ENCODE assay signal across 11 cellular contexts in the genomic region with DNA sequence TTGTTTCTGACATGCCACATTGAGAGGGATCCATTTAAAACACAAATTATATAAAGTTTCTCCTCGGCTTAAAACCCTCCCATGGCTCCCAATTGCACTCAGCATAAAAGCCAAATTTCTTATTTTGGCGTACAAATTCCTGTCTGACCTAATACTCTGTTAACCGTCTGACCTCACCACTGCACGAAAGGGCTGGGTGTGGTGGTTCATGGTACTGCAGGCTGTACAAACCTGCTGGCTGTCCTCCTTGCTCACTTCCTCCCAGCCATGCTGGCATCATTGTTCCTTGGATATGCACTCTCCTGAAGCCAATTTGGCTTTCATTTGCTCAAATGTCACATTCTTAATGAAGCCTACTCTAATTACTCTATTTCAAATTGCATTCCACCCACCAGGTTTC.
DNase-seq lines count a peak whose midpoint lies in the region; ATAC-seq and TF ChIP-seq lines count a peak whose summit lies in the region.
"Had no signal": no experiment of that assay in that cellular context is flagged by ENCODE, and none has a peak within 500 bp of the region (broad histone marks: within the 10 kb centered on the region; RNA-seq: fewer than 3 reads in every experiment).

No MANE protein-coding gene starts in this region.

- peak; percentile 30 for DNase-seq in NCI-H748 (lab: John Stamatoyannopoulos, UW; ENCODE audit: unreplicated experiment)
- no peak for DNase-seq in NCI-H748 treated with DMSO at 0.1 percent for 48 hours (lab: John Stamatoyannopoulos, UW)
- DNase-seq in activated naive CD8-positive, alpha-beta T cell treated with anti-CD3 and anti-CD28 coated beads, Interleukin-2, amount 50 U/mL, for 24 hours = peak; percentile 3
- peak; percentile 15 for DNase-seq in nephron progenitor cell
- DNase-seq in GM20000 (ENCODE audit: low spot score) = no peak
- DNase-seq in CD4-positive, alpha-beta memory T cell = no peak
- DNase-seq in dermis blood vessel endothelial cell = no peak
- DNase-seq: BE2C, T1000 had no signal

- no peaks in the 10 kb centered on the region for H3K9me3 ChIP-seq in CD4-positive, alpha-beta memory T cell (ENCODE audit: control insufficient read depth in 1 of 2, low read length in 2 of 2)
- H3K9me3 ChIP-seq: BE2C had no signal

- no peaks in the 10 kb centered on the region for H3K36me3 Mint-ChIP-seq in activated naive CD8-positive, alpha-beta T cell treated with anti-CD3 and anti-CD28 coated beads, Interleukin-2, amount 50 U/mL, for 24 hours (ENCODE audit: low read depth)
- H3K36me3 Mint-ChIP-seq in nephron progenitor cell (ENCODE audit: low read depth) = no peaks in the 10 kb centered on the region
- no peaks in the 10 kb centered on the region for H3K36me3 Mint-ChIP-seq in CD4-positive, alpha-beta memory T cell

- H3K27ac Mint-ChIP-seq in activated naive CD8-positive, alpha-beta T cell treated with anti-CD3 and anti-CD28 coated beads, Interleukin-2, amount 50 U/mL, for 24 hours = no peak overlapping the region
- H3K27ac Mint-ChIP-seq in nephron progenitor cell = no peak overlapping the region
- H3K27ac Mint-ChIP-seq in CD4-positive, alpha-beta memory T cell = no peak overlapping the region

- TF ChIP-seq CTCF in nephron progenitor cell (IDR thresholded peaks at IDR 0.05) = peak; percentile 5
- no peak for TF ChIP-seq CTCF in GM20000 (IDR thresholded peaks at IDR 0.05; ENCODE audit: extremely low read depth, missing control alignments)

- intact Hi-C loops in CD4-positive, alpha-beta memory T cell (cut with micrococcal nuclease) = no loop called here

- H3K9me3 Mint-ChIP-seq in activated naive CD8-positive, alpha-beta T cell treated with anti-CD3 and anti-CD28 coated beads, Interleukin-2, amount 50 U/mL, for 24 hours = peaks cover 5% of the 10 kb centered on the region
- peaks cover 3% of the 10 kb centered on the region for H3K9me3 Mint-ChIP-seq in nephron progenitor cell
- peaks cover 0 to 2% (median 0%) of the 10 kb centered on the region in 8 donors for H3K9me3 Mint-ChIP-seq in CD4-positive, alpha-beta memory T cell

- peak; percentile 52 for ATAC-seq in HG02938 (IDR thresholded peaks at IDR 0.05; ENCODE audit: unreplicated experiment)
- ATAC-seq in activated naive CD8-positive, alpha-beta T cell treated with anti-CD3 and anti-CD28 coated beads, Interleukin-2, amount 50 U/mL, for 24 hours = no peak

- CTCF ChIA-PET in CD4-positive, alpha-beta memory T cell (lab: Charles Lee; ENCODE audit: partially characterized antibody) = no interaction called here

- H3K27me3 ChIP-seq in CD4-positive, alpha-beta memory T cell (ENCODE audit: insufficient read depth, low read length) = no peaks in the 10 kb centered on the region
- H3K27me3 ChIP-seq: BE2C had no signal

- H3K4me3 ChIP-seq in CD4-positive, alpha-beta memory T cell (ENCODE audit: low read length in 2 of 2) = no peak overlapping the region
- H3K4me3 ChIP-seq: lung had no signal

- peaks cover 10% of the 10 kb centered on the region for H3K27me3 Mint-ChIP-seq in activated naive CD8-positive, alpha-beta T cell treated with anti-CD3 and anti-CD28 coated beads, Interleukin-2, amount 50 U/mL, for 24 hours
- peaks cover 56% of the 10 kb centered on the region for H3K27me3 Mint-ChIP-seq in nephron progenitor cell (ENCODE audit: low read depth, poor library complexity)
- H3K27me3 Mint-ChIP-seq in CD4-positive, alpha-beta memory T cell = peaks cover 5 to 11% of the 10 kb centered on the region in 2 donors

- H3K27ac ChIP-seq in CD4-positive, alpha-beta memory T cell (ENCODE audit: low read depth, low read length) = no peak overlapping the region

- no peaks in the 10 kb centered on the region for H3K36me3 ChIP-seq in CD4-positive, alpha-beta memory T cell (ENCODE audit: insufficient read depth, low read length)
- H3K36me3 ChIP-seq: BE2C had no signal

- POLR2A ChIA-PET in CD4-positive, alpha-beta memory T cell (lab: Charles Lee; ENCODE audit: partially characterized antibody) = no interaction called here

- H3K4me1 Mint-ChIP-seq in activated naive CD8-positive, alpha-beta T cell treated with anti-CD3 and anti-CD28 coated beads, Interleukin-2, amount 50 U/mL, for 24 hours = no peaks in the 10 kb centered on the region
- H3K4me1 Mint-ChIP-seq in nephron progenitor cell = no peaks in the 10 kb centered on the region
- no peaks in the 10 kb centered on the region for H3K4me1 Mint-ChIP-seq in CD4-positive, alpha-beta memory T cell

- H3K4me3 Mint-ChIP-seq in activated naive CD8-positive, alpha-beta T cell treated with anti-CD3 and anti-CD28 coated beads, Interleukin-2, amount 50 U/mL, for 24 hours = no peak overlapping the region
- no peak overlapping the region for H3K4me3 Mint-ChIP-seq in nephron progenitor cell
- H3K4me3 Mint-ChIP-seq in CD4-positive, alpha-beta memory T cell = no peak overlapping the region

- no peaks in the 10 kb centered on the region for H3K4me1 ChIP-seq in CD4-positive, alpha-beta memory T cell (ENCODE audit: insufficient read depth, low read length)
- H3K4me1 ChIP-seq: BE2C had no signal

Comparison
In these comparisons a context has a peak if more than half of its experiments do, and no peak if none do; other contexts are left out.
1. DNase-seq: peak in NCI-H748 (single experiment), activated naive CD8-positive, alpha-beta T cell treated with anti-CD3 and anti-CD28 coated beads, Interleukin-2, amount 50 U/mL, for 24 hours (single experiment) and nephron progenitor cell (single experiment); none in NCI-H748 treated with DMSO at 0.1 percent for 48 hours (single experiment), GM20000 (single experiment), CD4-positive, alpha-beta memory T cell (0 of 5) and dermis blood vessel endothelial cell (single experiment).